11 cellular contexts compared by ENCODE assay signal in the genomic region with DNA sequence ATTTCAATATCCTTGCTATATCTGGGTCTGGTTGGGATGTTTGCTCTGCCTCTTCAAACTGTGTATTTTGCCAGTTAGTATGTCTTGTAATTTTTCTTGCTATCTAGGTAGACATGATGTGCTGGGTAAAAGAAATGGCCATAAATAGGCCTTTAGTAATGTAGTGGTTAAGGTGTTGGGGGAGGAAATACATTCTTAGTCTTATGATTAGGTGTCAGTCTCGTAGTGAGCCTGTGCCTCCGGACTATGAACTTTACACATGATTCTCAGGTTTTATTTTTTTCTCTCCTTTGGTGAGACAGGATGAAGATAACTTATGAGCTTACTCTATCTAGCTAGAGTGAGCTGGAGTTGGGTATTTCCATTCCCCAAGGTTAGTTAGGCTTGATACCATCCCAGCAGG.
DNase-seq lines count a peak whose midpoint lies in the region; ATAC-seq and TF ChIP-seq lines count a peak whose summit lies in the region.
"Had no signal": no experiment of that assay in that cellular context is flagged by ENCODE, and none has a peak within 500 bp of the region (broad histone marks: within the 10 kb centered on the region; RNA-seq: fewer than 3 reads in every experiment).

No MANE protein-coding gene starts in this region.

- no peak for DNase-seq in SHP77 treated with DMSO at 0.1 percent for 48 hours (lab: John Stamatoyannopoulos, UW)
- no peak for DNase-seq in kidney tubule cell (ENCODE audit: low spot score)
- DNase-seq in ecto neural progenitor cell (ENCODE audit: low spot score) = no peak
- DNase-seq: nephron progenitor cell, SHP77 had no signal

- peak; percentile 84 for ATAC-seq in GM18502 (IDR thresholded peaks at IDR 0.05; ENCODE audit: poor library complexity, unreplicated experiment)
- ATAC-seq in GM19452 (IDR thresholded peaks at IDR 0.05; ENCODE audit: unreplicated experiment) = peak; percentile 93
- ATAC-seq in HG02852 (IDR thresholded peaks at IDR 0.05; ENCODE audit: unreplicated experiment) = peak; percentile 80
- ATAC-seq in HG03469 (IDR thresholded peaks at IDR 0.05; ENCODE audit: unreplicated experiment) = peak; percentile 90
- no peak for ATAC-seq in SK-N-SH treated with all-trans-retinoic acid at 6 μM for 48 hours
- ATAC-seq: activated T-helper 17 cell treated with anti-CD3 and anti-CD28 coated beads, Interleukin-2, amount 50 U/mL, for 72 hours had no signal

TF ChIP-seq in SK-N-SH treated with all-trans-retinoic acid at 6 μM for 48 hours, 23 proteins besides CTCF, POLR2A, EP300 and RAD21:
- TF ChIP-seq ZC3H10 (CRISPR knock-in tag; IDR thresholded peaks at IDR 0.05) (no peak), SNAI2 (CRISPR knock-in tag; IDR thresholded peaks at IDR 0.05) (no peak), TOX (CRISPR knock-in tag; IDR thresholded peaks at IDR 0.05; ENCODE audit: borderline replicate concordance) (no peak), PATZ1 (CRISPR knock-in tag; IDR thresholded peaks at IDR 0.05; ENCODE audit: borderline replicate concordance) (no peak), CSDC2 (CRISPR knock-in tag; IDR thresholded peaks at IDR 0.05) (no peak), TCF4 (CRISPR knock-in tag; IDR thresholded peaks at IDR 0.05; ENCODE audit: borderline replicate concordance) (no peak), RARB (CRISPR knock-in tag; IDR thresholded peaks at IDR 0.05) (no peak), ZNF565 (CRISPR knock-in tag; conservative IDR thresholded peaks at IDR 0.05; ENCODE audit: low read depth) (no peak), ZFP3 (CRISPR knock-in tag; IDR thresholded peaks at IDR 0.05) (no peak), POU6F1 (CRISPR knock-in tag; IDR thresholded peaks at IDR 0.05; ENCODE audit: borderline replicate concordance, low read depth) (no peak), CSRNP3 (CRISPR knock-in tag; IDR thresholded peaks at IDR 0.05) (no peak)
- TF ChIP-seq, protein P1, sequence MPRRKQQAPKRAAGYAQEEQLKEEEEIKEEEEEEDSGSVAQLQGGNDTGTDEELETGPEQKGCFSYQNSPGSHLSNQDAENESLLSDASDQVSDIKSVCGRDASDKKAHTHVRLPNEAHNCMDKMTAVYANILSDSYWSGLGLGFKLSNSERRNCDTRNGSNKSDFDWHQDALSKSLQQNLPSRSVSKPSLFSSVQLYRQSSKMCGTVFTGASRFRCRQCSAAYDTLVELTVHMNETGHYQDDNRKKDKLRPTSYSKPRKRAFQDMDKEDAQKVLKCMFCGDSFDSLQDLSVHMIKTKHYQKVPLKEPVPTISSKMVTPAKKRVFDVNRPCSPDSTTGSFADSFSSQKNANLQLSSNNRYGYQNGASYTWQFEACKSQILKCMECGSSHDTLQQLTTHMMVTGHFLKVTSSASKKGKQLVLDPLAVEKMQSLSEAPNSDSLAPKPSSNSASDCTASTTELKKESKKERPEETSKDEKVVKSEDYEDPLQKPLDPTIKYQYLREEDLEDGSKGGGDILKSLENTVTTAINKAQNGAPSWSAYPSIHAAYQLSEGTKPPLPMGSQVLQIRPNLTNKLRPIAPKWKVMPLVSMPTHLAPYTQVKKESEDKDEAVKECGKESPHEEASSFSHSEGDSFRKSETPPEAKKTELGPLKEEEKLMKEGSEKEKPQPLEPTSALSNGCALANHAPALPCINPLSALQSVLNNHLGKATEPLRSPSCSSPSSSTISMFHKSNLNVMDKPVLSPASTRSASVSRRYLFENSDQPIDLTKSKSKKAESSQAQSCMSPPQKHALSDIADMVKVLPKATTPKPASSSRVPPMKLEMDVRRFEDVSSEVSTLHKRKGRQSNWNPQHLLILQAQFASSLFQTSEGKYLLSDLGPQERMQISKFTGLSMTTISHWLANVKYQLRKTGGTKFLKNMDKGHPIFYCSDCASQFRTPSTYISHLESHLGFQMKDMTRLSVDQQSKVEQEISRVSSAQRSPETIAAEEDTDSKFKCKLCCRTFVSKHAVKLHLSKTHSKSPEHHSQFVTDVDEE (CRISPR knock-in tag; IDR thresholded peaks at IDR 0.05) = no peak
